Comparison of ENCODE assay signal across 1 cellular context in the genomic region with DNA sequence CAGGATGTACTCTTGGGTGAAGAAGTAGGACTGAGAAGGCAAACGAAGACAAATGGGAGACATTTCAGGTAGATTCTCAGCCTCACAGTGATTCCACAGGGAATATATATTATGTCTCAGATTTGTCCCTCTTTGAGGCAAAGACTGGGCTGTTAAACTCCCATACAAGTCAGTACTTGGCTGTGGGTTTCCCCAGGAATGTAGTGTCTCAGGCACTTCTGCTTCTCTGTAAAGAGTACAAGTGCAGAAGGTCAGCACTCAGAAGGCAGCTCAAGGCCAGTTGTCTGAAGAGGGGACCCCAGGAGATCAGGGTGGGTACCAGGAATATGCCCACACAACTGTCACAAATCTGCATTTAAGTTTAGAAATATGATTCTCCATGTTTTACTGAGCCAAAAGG.
A peak's percentile ranks its signal among the peaks of the same experiment; 100 is the strongest.
TF ChIP-seq lines count a peak whose summit lies in the region.

No MANE protein-coding gene starts in this region.

TF ChIP-seq in HepG2, 621 proteins besides CTCF, POLR2A, EP300 and RAD21 (continued from another document):
- TF ChIP-seq, protein P1, sequence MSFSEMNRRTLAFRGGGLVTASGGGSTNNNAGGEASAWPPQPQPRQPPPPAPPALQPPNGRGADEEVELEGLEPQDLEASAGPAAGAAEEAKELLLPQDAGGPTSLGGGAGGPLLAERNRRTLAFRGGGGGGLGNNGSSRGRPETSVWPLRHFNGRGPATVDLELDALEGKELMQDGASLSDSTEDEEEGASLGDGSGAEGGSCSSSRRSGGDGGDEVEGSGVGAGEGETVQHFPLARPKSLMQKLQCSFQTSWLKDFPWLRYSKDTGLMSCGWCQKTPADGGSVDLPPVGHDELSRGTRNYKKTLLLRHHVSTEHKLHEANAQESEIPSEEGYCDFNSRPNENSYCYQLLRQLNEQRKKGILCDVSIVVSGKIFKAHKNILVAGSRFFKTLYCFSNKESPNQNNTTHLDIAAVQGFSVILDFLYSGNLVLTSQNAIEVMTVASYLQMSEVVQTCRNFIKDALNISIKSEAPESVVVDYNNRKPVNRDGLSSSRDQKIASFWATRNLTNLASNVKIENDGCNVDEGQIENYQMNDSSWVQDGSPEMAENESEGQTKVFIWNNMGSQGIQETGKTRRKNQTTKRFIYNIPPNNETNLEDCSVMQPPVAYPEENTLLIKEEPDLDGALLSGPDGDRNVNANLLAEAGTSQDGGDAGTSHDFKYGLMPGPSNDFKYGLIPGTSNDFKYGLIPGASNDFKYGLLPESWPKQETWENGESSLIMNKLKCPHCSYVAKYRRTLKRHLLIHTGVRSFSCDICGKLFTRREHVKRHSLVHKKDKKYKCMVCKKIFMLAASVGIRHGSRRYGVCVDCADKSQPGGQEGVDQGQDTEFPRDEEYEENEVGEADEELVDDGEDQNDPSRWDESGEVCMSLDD (CRISPR knock-in tag; IDR thresholded peaks at IDR 0.05; ENCODE audit: borderline replicate concordance), result no peak
- TF ChIP-seq, protein P2, sequence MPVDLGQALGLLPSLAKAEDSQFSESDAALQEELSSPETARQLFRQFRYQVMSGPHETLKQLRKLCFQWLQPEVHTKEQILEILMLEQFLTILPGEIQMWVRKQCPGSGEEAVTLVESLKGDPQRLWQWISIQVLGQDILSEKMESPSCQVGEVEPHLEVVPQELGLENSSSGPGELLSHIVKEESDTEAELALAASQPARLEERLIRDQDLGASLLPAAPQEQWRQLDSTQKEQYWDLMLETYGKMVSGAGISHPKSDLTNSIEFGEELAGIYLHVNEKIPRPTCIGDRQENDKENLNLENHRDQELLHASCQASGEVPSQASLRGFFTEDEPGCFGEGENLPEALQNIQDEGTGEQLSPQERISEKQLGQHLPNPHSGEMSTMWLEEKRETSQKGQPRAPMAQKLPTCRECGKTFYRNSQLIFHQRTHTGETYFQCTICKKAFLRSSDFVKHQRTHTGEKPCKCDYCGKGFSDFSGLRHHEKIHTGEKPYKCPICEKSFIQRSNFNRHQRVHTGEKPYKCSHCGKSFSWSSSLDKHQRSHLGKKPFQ (CRISPR knock-in tag; IDR thresholded peaks at IDR 0.05; ENCODE audit: insufficient replicate concordance), result no peak
- TF ChIP-seq, protein P3, sequence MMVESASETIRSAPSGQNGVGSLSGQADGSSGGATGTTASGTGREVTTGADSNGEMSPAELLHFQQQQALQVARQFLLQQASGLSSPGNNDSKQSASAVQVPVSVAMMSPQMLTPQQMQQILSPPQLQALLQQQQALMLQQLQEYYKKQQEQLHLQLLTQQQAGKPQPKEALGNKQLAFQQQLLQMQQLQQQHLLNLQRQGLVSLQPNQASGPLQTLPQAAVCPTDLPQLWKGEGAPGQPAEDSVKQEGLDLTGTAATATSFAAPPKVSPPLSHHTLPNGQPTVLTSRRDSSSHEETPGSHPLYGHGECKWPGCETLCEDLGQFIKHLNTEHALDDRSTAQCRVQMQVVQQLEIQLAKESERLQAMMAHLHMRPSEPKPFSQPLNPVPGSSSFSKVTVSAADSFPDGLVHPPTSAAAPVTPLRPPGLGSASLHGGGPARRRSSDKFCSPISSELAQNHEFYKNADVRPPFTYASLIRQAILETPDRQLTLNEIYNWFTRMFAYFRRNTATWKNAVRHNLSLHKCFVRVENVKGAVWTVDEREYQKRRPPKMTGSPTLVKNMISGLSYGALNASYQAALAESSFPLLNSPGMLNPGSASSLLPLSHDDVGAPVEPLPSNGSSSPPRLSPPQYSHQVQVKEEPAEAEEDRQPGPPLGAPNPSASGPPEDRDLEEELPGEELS (CRISPR knock-in tag; IDR thresholded peaks at IDR 0.05), result no peak
- TF ChIP-seq, protein P4, sequence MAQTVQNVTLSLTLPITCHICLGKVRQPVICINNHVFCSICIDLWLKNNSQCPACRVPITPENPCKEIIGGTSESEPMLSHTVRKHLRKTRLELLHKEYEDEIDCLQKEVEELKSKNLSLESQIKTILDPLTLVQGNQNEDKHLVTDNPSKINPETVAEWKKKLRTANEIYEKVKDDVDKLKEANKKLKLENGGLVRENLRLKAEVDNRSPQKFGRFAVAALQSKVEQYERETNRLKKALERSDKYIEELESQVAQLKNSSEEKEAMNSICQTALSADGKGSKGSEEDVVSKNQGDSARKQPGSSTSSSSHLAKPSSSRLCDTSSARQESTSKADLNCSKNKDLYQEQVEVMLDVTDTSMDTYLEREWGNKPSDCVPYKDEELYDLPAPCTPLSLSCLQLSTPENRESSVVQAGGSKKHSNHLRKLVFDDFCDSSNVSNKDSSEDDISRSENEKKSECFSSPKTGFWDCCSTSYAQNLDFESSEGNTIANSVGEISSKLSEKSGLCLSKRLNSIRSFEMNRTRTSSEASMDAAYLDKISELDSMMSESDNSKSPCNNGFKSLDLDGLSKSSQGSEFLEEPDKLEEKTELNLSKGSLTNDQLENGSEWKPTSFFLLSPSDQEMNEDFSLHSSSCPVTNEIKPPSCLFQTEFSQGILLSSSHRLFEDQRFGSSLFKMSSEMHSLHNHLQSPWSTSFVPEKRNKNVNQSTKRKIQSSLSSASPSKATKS (CRISPR knock-in tag; IDR thresholded peaks at IDR 0.05), result no peak
- TF ChIP-seq ZNF547 (CRISPR knock-in tag; IDR thresholded peaks at IDR 0.05), result 0 out of 2 replicates have a peak, but pooled peaks have one; percentile 6
